ENCODE assay signal across 1 cellular context in genomic region chr20:14991023-14991422, GRCh38.
A peak's percentile ranks its signal among the peaks of the same experiment; 100 is the strongest.
TF ChIP-seq lines count a peak whose summit lies in the region.

No MANE protein-coding gene starts in this region.

TF ChIP-seq in HepG2, 621 proteins besides CTCF, POLR2A, EP300 and RAD21 (continued from another document and continues in another):
- TF ChIP-seq LRRFIP1 (CRISPR knock-in tag; conservative IDR thresholded peaks at IDR 0.05) (no peak), ZUFSP (CRISPR knock-in tag; IDR thresholded peaks at IDR 0.05; ENCODE audit: borderline replicate concordance) (no peak), BHLHE40 (IDR thresholded peaks at IDR 0.05; ENCODE audit: low read length) (no peak), ZNF225 (CRISPR knock-in tag; IDR thresholded peaks at IDR 0.05) (no peak), NFE2 (CRISPR knock-in tag; IDR thresholded peaks at IDR 0.05) (no peak), ZNF790 (CRISPR knock-in tag; IDR thresholded peaks at IDR 0.05; ENCODE audit: borderline replicate concordance) (no peak), MED1 (CRISPR knock-in tag; IDR thresholded peaks at IDR 0.05) (peak; percentile 98), ZNF343 (CRISPR knock-in tag; IDR thresholded peaks at IDR 0.05) (no peak), HOXA5 (CRISPR knock-in tag; IDR thresholded peaks at IDR 0.05) (peak; percentile 28; the same call in 1 of the 2 replicates), ZNF780A (CRISPR knock-in tag; IDR thresholded peaks at IDR 0.05) (no peak), KLF13 (CRISPR knock-in tag; IDR thresholded peaks at IDR 0.05) (no peak), SP5 (CRISPR knock-in tag; IDR thresholded peaks at IDR 0.05; ENCODE audit: borderline replicate concordance, low read depth) (no peak), ZSCAN20 (CRISPR knock-in tag; IDR thresholded peaks at IDR 0.05; ENCODE audit: borderline replicate concordance) (no peak), TEAD2 (CRISPR knock-in tag; IDR thresholded peaks at IDR 0.05) (no peak), ZNF160 (CRISPR knock-in tag; IDR thresholded peaks at IDR 0.05) (no peak), CEBPZ (IDR thresholded peaks at IDR 0.05; ENCODE audit: low read length) (no peak), TEF (CRISPR knock-in tag; IDR thresholded peaks at IDR 0.05) (no peak; the same call in 1 of the 2 replicates), ZNF674 (CRISPR knock-in tag; IDR thresholded peaks at IDR 0.05; ENCODE audit: low read depth) (no peak), CREB1 (IDR thresholded peaks at IDR 0.05) (no peak), CREB1 (CRISPR knock-in tag; IDR thresholded peaks at IDR 0.05) (peak; percentile 55), TMF1 (CRISPR knock-in tag; IDR thresholded peaks at IDR 0.05; ENCODE audit: low read depth) (no peak), ZNF282 (IDR thresholded peaks at IDR 0.05; ENCODE audit: partially characterized antibody) (no peak), KAT7 (CRISPR knock-in tag; IDR thresholded peaks at IDR 0.05; ENCODE audit: borderline replicate concordance) (peak; percentile 86; the same call in 1 of the 2 replicates), HNRNPL (IDR thresholded peaks at IDR 0.05; ENCODE audit: low read depth, low read length) (no peak), PHF8 (CRISPR knock-in tag; IDR thresholded peaks at IDR 0.05) (no peak), TAF1 (CRISPR knock-in tag; IDR thresholded peaks at IDR 0.05) (no peak), MTF2 (CRISPR knock-in tag; IDR thresholded peaks at IDR 0.05; ENCODE audit: borderline replicate concordance) (no peak), ZNF83 (CRISPR knock-in tag; IDR thresholded peaks at IDR 0.05; ENCODE audit: borderline replicate concordance) (no peak), ZNF550 (CRISPR knock-in tag; IDR thresholded peaks at IDR 0.05; ENCODE audit: borderline replicate concordance) (no peak), ISL2 (CRISPR knock-in tag; IDR thresholded peaks at IDR 0.05) (peak; percentile 88), SNAI1 (CRISPR knock-in tag; IDR thresholded peaks at IDR 0.05; ENCODE audit: borderline replicate concordance) (no peak), CSRNP2 (CRISPR knock-in tag; conservative IDR thresholded peaks at IDR 0.05; ENCODE audit: low read depth) (no peak), THYN1 (CRISPR knock-in tag; IDR thresholded peaks at IDR 0.05; ENCODE audit: borderline replicate concordance, low read depth) (no peak), EEA1 (CRISPR knock-in tag; IDR thresholded peaks at IDR 0.05; ENCODE audit: borderline replicate concordance) (no peak), CAMTA2 (CRISPR knock-in tag; IDR thresholded peaks at IDR 0.05; ENCODE audit: borderline replicate concordance) (no peak), HOXA9 (CRISPR knock-in tag; IDR thresholded peaks at IDR 0.05; ENCODE audit: borderline replicate concordance) (no peak), YEATS4 (CRISPR knock-in tag; IDR thresholded peaks at IDR 0.05; ENCODE audit: borderline replicate concordance) (no peak), ZNF549 (CRISPR knock-in tag; IDR thresholded peaks at IDR 0.05) (no peak), PAX8 (CRISPR knock-in tag; IDR thresholded peaks at IDR 0.05; ENCODE audit: borderline replicate concordance) (0 out of 2 replicates have a peak, but pooled peaks have one; percentile 36), ZBTB7B (CRISPR knock-in tag; IDR thresholded peaks at IDR 0.05) (0 out of 2 replicates have a peak, but pooled peaks have one; percentile 37), REL (CRISPR knock-in tag; conservative IDR thresholded peaks at IDR 0.05) (no peak), ARNT2 (CRISPR knock-in tag; IDR thresholded peaks at IDR 0.05; ENCODE audit: low read depth) (no peak), ZMAT5 (CRISPR knock-in tag; IDR thresholded peaks at IDR 0.05; ENCODE audit: borderline replicate concordance, low read depth) (no peak), POGZ (CRISPR knock-in tag; IDR thresholded peaks at IDR 0.05) (peak; percentile 75), ZNF3 (CRISPR knock-in tag; IDR thresholded peaks at IDR 0.05) (peak; percentile 59; the same call in 1 of the 2 replicates), MBNL3 (CRISPR knock-in tag; conservative IDR thresholded peaks at IDR 0.05) (no peak; the same call in 1 of the 2 replicates), ZFP82 (CRISPR knock-in tag; IDR thresholded peaks at IDR 0.05; ENCODE audit: borderline replicate concordance) (no peak), TCF7L2 (IDR thresholded peaks at IDR 0.05; ENCODE audit: low read depth, low read length) (no peak), ZNF142 (CRISPR knock-in tag; IDR thresholded peaks at IDR 0.05) (0 out of 2 replicates have a peak, but pooled peaks have one; percentile 22), TBL1XR1 (IDR thresholded peaks at IDR 0.05; ENCODE audit: borderline replicate concordance, low read length, partially characterized antibody) (peak; percentile 36), RNF2 (conservative IDR thresholded peaks at IDR 0.05; ENCODE audit: low read depth) (no peak), RXRA (CRISPR knock-in tag; IDR thresholded peaks at IDR 0.05) (peak; percentile 18; the same call in 1 of the 2 replicates), ZNF709 (CRISPR knock-in tag; IDR thresholded peaks at IDR 0.05) (no peak), ZNF367 (CRISPR knock-in tag; IDR thresholded peaks at IDR 0.05; ENCODE audit: borderline replicate concordance) (no peak), ZNF350 (CRISPR knock-in tag; IDR thresholded peaks at IDR 0.05; ENCODE audit: borderline replicate concordance, low read depth) (no peak)
